ENCODE assay signal across 1 cellular context in genomic region chr11:96303980-96304379, GRCh38.
TF ChIP-seq lines count a peak whose summit lies in the region.

No MANE protein-coding gene starts in this region.

TF ChIP-seq in liver, 16 proteins besides CTCF, POLR2A, EP300 and RAD21 (continued from another document):
- TF ChIP-seq REST (IDR thresholded peaks at IDR 0.05) (no peak), YY1 (IDR thresholded peaks at IDR 0.05) (no peak), MAX (IDR thresholded peaks at IDR 0.05) (no peak), ZBTB33 (IDR thresholded peaks at IDR 0.05) (no peak), SP1 (IDR thresholded peaks at IDR 0.05) (no peak), NR2F2 (IDR thresholded peaks at IDR 0.05) (no peak), EGR1 (IDR thresholded peaks at IDR 0.05; ENCODE audit: low read depth in 2 of 2) (no peak), ATF3 (IDR thresholded peaks at IDR 0.05) (no peak), TAF1 (conservative IDR thresholded peaks at IDR 0.05) (no peak), RXRA (IDR thresholded peaks at IDR 0.05) (no peak), HNF4A (conservative IDR thresholded peaks at IDR 0.05) (no peak), FOXA1 (IDR thresholded peaks at IDR 0.05) (no peak)
